1 cellular context compared by ENCODE assay signal in genomic region chr20:50278684-50279531, GRCh38.
TF ChIP-seq lines count a peak whose summit lies in the region.

No MANE protein-coding gene starts in this region.

TF ChIP-seq in HepG2, 621 proteins besides CTCF, POLR2A, EP300 and RAD21 (continued from another document and continues in another):
- TF ChIP-seq ELK4 (CRISPR knock-in tag; IDR thresholded peaks at IDR 0.05; ENCODE audit: borderline replicate concordance) (no peak), PLRG1 (conservative IDR thresholded peaks at IDR 0.05) (no peak), RCOR2 (CRISPR knock-in tag; IDR thresholded peaks at IDR 0.05) (peak; percentile 93), HDAC6 (IDR thresholded peaks at IDR 0.05; ENCODE audit: low read depth, low read length) (0 out of 2 replicates have a peak, but pooled peaks have one; percentile 75), GPN1 (CRISPR knock-in tag; IDR thresholded peaks at IDR 0.05; ENCODE audit: borderline replicate concordance) (no peak), GMEB2 (CRISPR knock-in tag; IDR thresholded peaks at IDR 0.05; ENCODE audit: low read depth) (no peak), ZNF878 (CRISPR knock-in tag; IDR thresholded peaks at IDR 0.05) (no peak; the same call in 1 of the 2 replicates), SRSF9 (IDR thresholded peaks at IDR 0.05; ENCODE audit: borderline replicate concordance, insufficient read depth, low read depth, low read length, poor library complexity, severe bottlenecking) (no peak), CBFB (CRISPR knock-in tag; IDR thresholded peaks at IDR 0.05) (peak; percentile 74; the same call in 1 of the 2 replicates), ZNF747 (CRISPR knock-in tag; IDR thresholded peaks at IDR 0.05; ENCODE audit: borderline replicate concordance) (no peak), YY1 (IDR thresholded peaks at IDR 0.05; ENCODE audit: insufficient read depth, insufficient replicate concordance, low read depth, low read length) (peak; percentile 59), ZFP90 (CRISPR knock-in tag; IDR thresholded peaks at IDR 0.05; ENCODE audit: borderline replicate concordance) (0 out of 2 replicates have a peak, but pooled peaks have one; percentile 52), ZNF33A (CRISPR knock-in tag; IDR thresholded peaks at IDR 0.05; ENCODE audit: borderline replicate concordance) (no peak), MYC (CRISPR knock-in tag; IDR thresholded peaks at IDR 0.05; ENCODE audit: borderline replicate concordance) (peak; percentile 59; the same call in 1 of the 2 replicates), HMG20A (CRISPR knock-in tag; IDR thresholded peaks at IDR 0.05; ENCODE audit: borderline replicate concordance) (peak; percentile 54; the same call in 1 of the 2 replicates), RFXAP (CRISPR knock-in tag; IDR thresholded peaks at IDR 0.05; ENCODE audit: borderline replicate concordance) (peak; percentile 60; the same call in 1 of the 2 replicates), NKX3-1 (CRISPR knock-in tag; IDR thresholded peaks at IDR 0.05) (0 out of 2 replicates have a peak, but pooled peaks have one; percentile 57), ZNF10 (CRISPR knock-in tag; IDR thresholded peaks at IDR 0.05; ENCODE audit: borderline replicate concordance, low read depth) (no peak), SIX4 (CRISPR knock-in tag; IDR thresholded peaks at IDR 0.05) (peak; percentile 80; the same call in 1 of the 2 replicates), NFYC (CRISPR knock-in tag; IDR thresholded peaks at IDR 0.05) (0 out of 2 replicates have a peak, but pooled peaks have one; percentile 14), TAF1 (CRISPR knock-in tag; IDR thresholded peaks at IDR 0.05) (peak; percentile 48; the same call in 1 of the 2 replicates), ZNF354B (CRISPR knock-in tag; IDR thresholded peaks at IDR 0.05) (no peak), ZNF496 (CRISPR knock-in tag; IDR thresholded peaks at IDR 0.05; ENCODE audit: insufficient replicate concordance) (no peak), REL (CRISPR knock-in tag; conservative IDR thresholded peaks at IDR 0.05) (no peak), TCF7 (IDR thresholded peaks at IDR 0.05; ENCODE audit: low read depth) (no peak), CEBPG (CRISPR knock-in tag; IDR thresholded peaks at IDR 0.05) (no peak), GTF3A (CRISPR knock-in tag; conservative IDR thresholded peaks at IDR 0.05) (peak; percentile 52; the same call in 1 of the 2 replicates), TEAD2 (CRISPR knock-in tag; IDR thresholded peaks at IDR 0.05) (no peak), TCF12 (IDR thresholded peaks at IDR 0.05) (no peak), TCF12 (CRISPR knock-in tag; IDR thresholded peaks at IDR 0.05) (no peak), GATA4 (IDR thresholded peaks at IDR 0.05; ENCODE audit: borderline replicate concordance, low read depth) (no peak), ZNF468 (CRISPR knock-in tag; IDR thresholded peaks at IDR 0.05) (no peak), RFX1 (IDR thresholded peaks at IDR 0.05) (no peak), NAIF1 (CRISPR knock-in tag; IDR thresholded peaks at IDR 0.05; ENCODE audit: borderline replicate concordance) (no peak)
- TF ChIP-seq, protein P1, sequence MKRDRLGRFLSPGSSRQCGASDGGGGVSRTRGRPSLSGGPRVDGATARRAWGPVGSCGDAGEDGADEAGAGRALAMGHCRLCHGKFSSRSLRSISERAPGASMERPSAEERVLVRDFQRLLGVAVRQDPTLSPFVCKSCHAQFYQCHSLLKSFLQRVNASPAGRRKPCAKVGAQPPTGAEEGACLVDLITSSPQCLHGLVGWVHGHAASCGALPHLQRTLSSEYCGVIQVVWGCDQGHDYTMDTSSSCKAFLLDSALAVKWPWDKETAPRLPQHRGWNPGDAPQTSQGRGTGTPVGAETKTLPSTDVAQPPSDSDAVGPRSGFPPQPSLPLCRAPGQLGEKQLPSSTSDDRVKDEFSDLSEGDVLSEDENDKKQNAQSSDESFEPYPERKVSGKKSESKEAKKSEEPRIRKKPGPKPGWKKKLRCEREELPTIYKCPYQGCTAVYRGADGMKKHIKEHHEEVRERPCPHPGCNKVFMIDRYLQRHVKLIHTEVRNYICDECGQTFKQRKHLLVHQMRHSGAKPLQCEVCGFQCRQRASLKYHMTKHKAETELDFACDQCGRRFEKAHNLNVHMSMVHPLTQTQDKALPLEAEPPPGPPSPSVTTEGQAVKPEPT (CRISPR knock-in tag; IDR thresholded peaks at IDR 0.05; ENCODE audit: low read depth): peak; percentile 71
- TF ChIP-seq, protein P2, sequence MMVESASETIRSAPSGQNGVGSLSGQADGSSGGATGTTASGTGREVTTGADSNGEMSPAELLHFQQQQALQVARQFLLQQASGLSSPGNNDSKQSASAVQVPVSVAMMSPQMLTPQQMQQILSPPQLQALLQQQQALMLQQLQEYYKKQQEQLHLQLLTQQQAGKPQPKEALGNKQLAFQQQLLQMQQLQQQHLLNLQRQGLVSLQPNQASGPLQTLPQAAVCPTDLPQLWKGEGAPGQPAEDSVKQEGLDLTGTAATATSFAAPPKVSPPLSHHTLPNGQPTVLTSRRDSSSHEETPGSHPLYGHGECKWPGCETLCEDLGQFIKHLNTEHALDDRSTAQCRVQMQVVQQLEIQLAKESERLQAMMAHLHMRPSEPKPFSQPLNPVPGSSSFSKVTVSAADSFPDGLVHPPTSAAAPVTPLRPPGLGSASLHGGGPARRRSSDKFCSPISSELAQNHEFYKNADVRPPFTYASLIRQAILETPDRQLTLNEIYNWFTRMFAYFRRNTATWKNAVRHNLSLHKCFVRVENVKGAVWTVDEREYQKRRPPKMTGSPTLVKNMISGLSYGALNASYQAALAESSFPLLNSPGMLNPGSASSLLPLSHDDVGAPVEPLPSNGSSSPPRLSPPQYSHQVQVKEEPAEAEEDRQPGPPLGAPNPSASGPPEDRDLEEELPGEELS (CRISPR knock-in tag; IDR thresholded peaks at IDR 0.05): peak; percentile 66; the same call in 1 of the 2 replicates
- TF ChIP-seq, protein P3, sequence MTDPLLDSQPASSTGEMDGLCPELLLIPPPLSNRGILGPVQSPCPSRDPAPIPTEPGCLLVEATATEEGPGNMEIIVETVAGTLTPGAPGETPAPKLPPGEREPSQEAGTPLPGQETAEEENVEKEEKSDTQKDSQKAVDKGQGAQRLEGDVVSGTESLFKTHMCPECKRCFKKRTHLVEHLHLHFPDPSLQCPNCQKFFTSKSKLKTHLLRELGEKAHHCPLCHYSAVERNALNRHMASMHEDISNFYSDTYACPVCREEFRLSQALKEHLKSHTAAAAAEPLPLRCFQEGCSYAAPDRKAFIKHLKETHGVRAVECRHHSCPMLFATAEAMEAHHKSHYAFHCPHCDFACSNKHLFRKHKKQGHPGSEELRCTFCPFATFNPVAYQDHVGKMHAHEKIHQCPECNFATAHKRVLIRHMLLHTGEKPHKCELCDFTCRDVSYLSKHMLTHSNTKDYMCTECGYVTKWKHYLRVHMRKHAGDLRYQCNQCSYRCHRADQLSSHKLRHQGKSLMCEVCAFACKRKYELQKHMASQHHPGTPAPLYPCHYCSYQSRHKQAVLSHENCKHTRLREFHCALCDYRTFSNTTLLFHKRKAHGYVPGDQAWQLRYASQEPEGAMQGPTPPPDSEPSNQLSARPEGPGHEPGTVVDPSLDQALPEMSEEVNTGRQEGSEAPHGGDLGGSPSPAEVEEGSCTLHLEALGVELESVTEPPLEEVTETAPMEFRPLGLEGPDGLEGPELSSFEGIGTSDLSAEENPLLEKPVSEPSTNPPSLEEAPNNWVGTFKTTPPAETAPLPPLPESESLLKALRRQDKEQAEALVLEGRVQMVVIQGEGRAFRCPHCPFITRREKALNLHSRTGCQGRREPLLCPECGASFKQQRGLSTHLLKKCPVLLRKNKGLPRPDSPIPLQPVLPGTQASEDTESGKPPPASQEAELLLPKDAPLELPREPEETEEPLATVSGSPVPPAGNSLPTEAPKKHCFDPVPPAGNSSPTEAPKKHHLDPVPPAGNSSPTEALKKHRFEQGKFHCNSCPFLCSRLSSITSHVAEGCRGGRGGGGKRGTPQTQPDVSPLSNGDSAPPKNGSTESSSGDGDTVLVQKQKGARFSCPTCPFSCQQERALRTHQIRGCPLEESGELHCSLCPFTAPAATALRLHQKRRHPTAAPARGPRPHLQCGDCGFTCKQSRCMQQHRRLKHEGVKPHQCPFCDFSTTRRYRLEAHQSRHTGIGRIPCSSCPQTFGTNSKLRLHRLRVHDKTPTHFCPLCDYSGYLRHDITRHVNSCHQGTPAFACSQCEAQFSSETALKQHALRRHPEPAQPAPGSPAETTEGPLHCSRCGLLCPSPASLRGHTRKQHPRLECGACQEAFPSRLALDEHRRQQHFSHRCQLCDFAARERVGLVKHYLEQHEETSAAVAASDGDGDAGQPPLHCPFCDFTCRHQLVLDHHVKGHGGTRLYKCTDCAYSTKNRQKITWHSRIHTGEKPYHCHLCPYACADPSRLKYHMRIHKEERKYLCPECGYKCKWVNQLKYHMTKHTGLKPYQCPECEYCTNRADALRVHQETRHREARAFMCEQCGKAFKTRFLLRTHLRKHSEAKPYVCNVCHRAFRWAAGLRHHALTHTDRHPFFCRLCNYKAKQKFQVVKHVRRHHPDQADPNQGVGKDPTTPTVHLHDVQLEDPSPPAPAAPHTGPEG (CRISPR knock-in tag; IDR thresholded peaks at IDR 0.05): no peak
- TF ChIP-seq, protein P4, sequence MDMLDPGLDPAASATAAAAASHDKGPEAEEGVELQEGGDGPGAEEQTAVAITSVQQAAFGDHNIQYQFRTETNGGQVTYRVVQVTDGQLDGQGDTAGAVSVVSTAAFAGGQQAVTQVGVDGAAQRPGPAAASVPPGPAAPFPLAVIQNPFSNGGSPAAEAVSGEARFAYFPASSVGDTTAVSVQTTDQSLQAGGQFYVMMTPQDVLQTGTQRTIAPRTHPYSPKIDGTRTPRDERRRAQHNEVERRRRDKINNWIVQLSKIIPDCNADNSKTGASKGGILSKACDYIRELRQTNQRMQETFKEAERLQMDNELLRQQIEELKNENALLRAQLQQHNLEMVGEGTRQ (IDR thresholded peaks at IDR 0.05; ENCODE audit: low read depth, low read length): no peak
- TF ChIP-seq, protein P4 (CRISPR knock-in tag; IDR thresholded peaks at IDR 0.05; ENCODE audit: borderline replicate concordance): no peak
- TF ChIP-seq, protein P5, sequence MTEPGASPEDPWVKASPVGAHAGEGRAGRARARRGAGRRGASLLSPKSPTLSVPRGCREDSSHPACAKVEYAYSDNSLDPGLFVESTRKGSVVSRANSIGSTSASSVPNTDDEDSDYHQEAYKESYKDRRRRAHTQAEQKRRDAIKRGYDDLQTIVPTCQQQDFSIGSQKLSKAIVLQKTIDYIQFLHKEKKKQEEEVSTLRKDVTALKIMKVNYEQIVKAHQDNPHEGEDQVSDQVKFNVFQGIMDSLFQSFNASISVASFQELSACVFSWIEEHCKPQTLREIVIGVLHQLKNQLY (CRISPR knock-in tag; IDR thresholded peaks at IDR 0.05): peak; percentile 57; the same call in 1 of the 2 replicates
- TF ChIP-seq, protein P6, sequence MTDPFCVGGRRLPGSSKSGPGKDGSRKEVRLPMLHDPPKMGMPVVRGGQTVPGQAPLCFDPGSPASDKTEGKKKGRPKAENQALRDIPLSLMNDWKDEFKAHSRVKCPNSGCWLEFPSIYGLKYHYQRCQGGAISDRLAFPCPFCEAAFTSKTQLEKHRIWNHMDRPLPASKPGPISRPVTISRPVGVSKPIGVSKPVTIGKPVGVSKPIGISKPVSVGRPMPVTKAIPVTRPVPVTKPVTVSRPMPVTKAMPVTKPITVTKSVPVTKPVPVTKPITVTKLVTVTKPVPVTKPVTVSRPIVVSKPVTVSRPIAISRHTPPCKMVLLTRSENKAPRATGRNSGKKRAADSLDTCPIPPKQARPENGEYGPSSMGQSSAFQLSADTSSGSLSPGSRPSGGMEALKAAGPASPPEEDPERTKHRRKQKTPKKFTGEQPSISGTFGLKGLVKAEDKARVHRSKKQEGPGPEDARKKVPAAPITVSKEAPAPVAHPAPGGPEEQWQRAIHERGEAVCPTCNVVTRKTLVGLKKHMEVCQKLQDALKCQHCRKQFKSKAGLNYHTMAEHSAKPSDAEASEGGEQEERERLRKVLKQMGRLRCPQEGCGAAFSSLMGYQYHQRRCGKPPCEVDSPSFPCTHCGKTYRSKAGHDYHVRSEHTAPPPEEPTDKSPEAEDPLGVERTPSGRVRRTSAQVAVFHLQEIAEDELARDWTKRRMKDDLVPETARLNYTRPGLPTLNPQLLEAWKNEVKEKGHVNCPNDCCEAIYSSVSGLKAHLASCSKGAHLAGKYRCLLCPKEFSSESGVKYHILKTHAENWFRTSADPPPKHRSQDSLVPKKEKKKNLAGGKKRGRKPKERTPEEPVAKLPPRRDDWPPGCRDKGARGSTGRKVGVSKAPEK (CRISPR knock-in tag; IDR thresholded peaks at IDR 0.05; ENCODE audit: borderline replicate concordance): no peak
- TF ChIP-seq, protein P7, sequence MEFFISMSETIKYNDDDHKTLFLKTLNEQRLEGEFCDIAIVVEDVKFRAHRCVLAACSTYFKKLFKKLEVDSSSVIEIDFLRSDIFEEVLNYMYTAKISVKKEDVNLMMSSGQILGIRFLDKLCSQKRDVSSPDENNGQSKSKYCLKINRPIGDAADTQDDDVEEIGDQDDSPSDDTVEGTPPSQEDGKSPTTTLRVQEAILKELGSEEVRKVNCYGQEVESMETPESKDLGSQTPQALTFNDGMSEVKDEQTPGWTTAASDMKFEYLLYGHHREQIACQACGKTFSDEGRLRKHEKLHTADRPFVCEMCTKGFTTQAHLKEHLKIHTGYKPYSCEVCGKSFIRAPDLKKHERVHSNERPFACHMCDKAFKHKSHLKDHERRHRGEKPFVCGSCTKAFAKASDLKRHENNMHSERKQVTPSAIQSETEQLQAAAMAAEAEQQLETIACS (CRISPR knock-in tag; IDR thresholded peaks at IDR 0.05): no peak; the same call in 1 of the 2 replicates
